In genomic region chr9:134055981-134056461, GRCh38 we compare ENCODE assay signal across 9 cellular contexts. TPM values are rescaled to one million over a fixed set of nuclear protein-coding genes. Genes with fewer than 3 reads are reported as not detected.
DNase-seq lines count a peak whose midpoint lies in the region; ATAC-seq and TF ChIP-seq lines count a peak whose summit lies in the region.
"Had no signal": no experiment of that assay in that cellular context is flagged by ENCODE, and none has a peak within 500 bp of the region (broad histone marks: within the 10 kb centered on the region; RNA-seq: fewer than 3 reads in every experiment).

No MANE protein-coding gene starts in this region.

- H3K79me2 ChIP-seq in MM.1S (ENCODE audit: low read length), result peaks cover 13% of the 10 kb centered on the region

- H3K36me3 Mint-ChIP-seq in activated naive CD8-positive, alpha-beta T cell treated with anti-CD3 and anti-CD28 coated beads for 36 hours, result no peaks in the 10 kb centered on the region

- DNase-seq in AG20443 (ENCODE audit: low spot score) (peak; percentile 96), NT2/D1 (ENCODE audit: low read depth, low spot score) (no peak), fibroblast of gingiva (ENCODE audit: low read depth) (peak; percentile 92), occipital lobe (lab: John Stamatoyannopoulos, UW) (peak; percentile 47), DMS153 treated with DMSO at 0.1 percent for 48 hours (lab: John Stamatoyannopoulos, UW; ENCODE audit: unreplicated experiment) (no peak), MM.1S (no peak)
- DNase-seq in activated naive CD8-positive, alpha-beta T cell treated with anti-CD3 and anti-CD28 coated beads for 36 hours, result no peak

- H3K4me3 Mint-ChIP-seq in activated naive CD8-positive, alpha-beta T cell treated with anti-CD3 and anti-CD28 coated beads for 36 hours, result no peak overlapping the region
- H3K4me3 Mint-ChIP-seq: activated naive CD8-positive, alpha-beta T cell had no signal

- H3K36me3 ChIP-seq in NT2/D1 (ENCODE audit: insufficient read depth, insufficient read length, low read length) (peaks cover 84% of the 10 kb centered on the region), MM.1S (replicated peaks; ENCODE audit: insufficient read depth, low read length) (no peaks in the 10 kb centered on the region)

- H3K27me3 ChIP-seq in NT2/D1 (ENCODE audit: insufficient read depth, insufficient read length) (no peaks in the 10 kb centered on the region), MM.1S (replicated peaks; ENCODE audit: insufficient read depth, low read length) (no peaks in the 10 kb centered on the region)

- H3K9me2 ChIP-seq in MM.1S (replicated peaks; ENCODE audit: insufficient read depth, low read length), result no peaks in the 10 kb centered on the region

- no peaks in the 10 kb centered on the region for H3F3A ChIP-seq in MM.1S (ENCODE audit: insufficient read depth, low read length)

- H3K9me3 ChIP-seq in NT2/D1 (ENCODE audit: insufficient read depth, low read length), result no peaks in the 10 kb centered on the region
- no peaks in the 10 kb centered on the region for H3K9me3 ChIP-seq in MM.1S (replicated peaks; ENCODE audit: insufficient read depth, low read length)

- no peak overlapping the region for H3K27ac ChIP-seq in MM.1S (ENCODE audit: low read length)

- H3K4me1 ChIP-seq in NT2/D1 (ENCODE audit: insufficient read depth, insufficient read length) (peaks cover 48% of the 10 kb centered on the region), MM.1S (ENCODE audit: low read length) (peaks cover 19% of the 10 kb centered on the region)

- H3K4me3 ChIP-seq in NT2/D1 (ENCODE audit: insufficient read length, low read depth) (no peak overlapping the region), MM.1S (ENCODE audit: low read length) (no peak overlapping the region)

- ATAC-seq in HG03521 (IDR thresholded peaks at IDR 0.05; ENCODE audit: unreplicated experiment), result no peak

- peaks cover 5% of the 10 kb centered on the region; the same call in 1 of the 2 replicates for H4K20me1 ChIP-seq in MM.1S (ENCODE audit: insufficient read depth, low read length)

- no peaks in the 10 kb centered on the region for H3K9me3 Mint-ChIP-seq in activated naive CD8-positive, alpha-beta T cell treated with anti-CD3 and anti-CD28 coated beads for 36 hours

- no peak overlapping the region for H2AFZ ChIP-seq in MM.1S (ENCODE audit: low read length)

- H3K9ac ChIP-seq in NT2/D1 (ENCODE audit: insufficient read length, low read depth) (peak overlapping the region; percentile 26), MM.1S (ENCODE audit: low read length) (no peak overlapping the region)

- H3K4me1 Mint-ChIP-seq in activated naive CD8-positive, alpha-beta T cell treated with anti-CD3 and anti-CD28 coated beads for 36 hours, result peaks cover 12% of the 10 kb centered on the region

- no peaks in the 10 kb centered on the region for H3K27me3 Mint-ChIP-seq in activated naive CD8-positive, alpha-beta T cell treated with anti-CD3 and anti-CD28 coated beads for 36 hours
- H3K27me3 Mint-ChIP-seq: activated naive CD8-positive, alpha-beta T cell had no signal

- H3K4me2 ChIP-seq in MM.1S (ENCODE audit: low read depth, low read length), result no peak overlapping the region

- no peak overlapping the region for H3K27ac Mint-ChIP-seq in activated naive CD8-positive, alpha-beta T cell treated with anti-CD3 and anti-CD28 coated beads for 36 hours
- H3K27ac Mint-ChIP-seq: activated naive CD8-positive, alpha-beta T cell had no signal

- TF ChIP-seq CTCF in MM.1S (IDR thresholded peaks at IDR 0.05; ENCODE audit: low read length), result no peak

RNA-seq across cellular contexts. Expression of gene BRD3, which starts 11.8 kb away (rescaled TPM):
- total RNA-seq in occipital lobe, result 27.6 TPM
- 10 to 100 TPM; 32.3 to 34.0 TPM for total RNA-seq in activated naive CD8-positive, alpha-beta T cell treated with anti-CD3 and anti-CD28 coated beads for 36 hours

RNA-seq across cellular contexts. Expression of gene BRD3OS, which starts 30.7 kb away (rescaled TPM):
- total RNA-seq in occipital lobe, result 28.4 TPM
- total RNA-seq in activated naive CD8-positive, alpha-beta T cell treated with anti-CD3 and anti-CD28 coated beads for 36 hours, result 10 to 100 TPM; 12.6 to 12.7 TPM

Comparison
In these comparisons a context has a peak if more than half of its experiments do, and no peak if none do; other contexts are left out.
1. DNase-seq: peak in AG20443 (single experiment), fibroblast of gingiva (single experiment) and occipital lobe (single experiment); none in NT2/D1 (single experiment), DMS153 treated with DMSO at 0.1 percent for 48 hours (single experiment), activated naive CD8-positive, alpha-beta T cell treated with anti-CD3 and anti-CD28 coated beads for 36 hours (single experiment) and MM.1S (single experiment).